In genomic region chr2:9973691-9974090, GRCh38 we compare ENCODE assay signal across 17 cellular contexts. TPM values are rescaled to one million over a fixed set of nuclear protein-coding genes. Genes with fewer than 3 reads are reported as not detected.
DNase-seq lines count a peak whose midpoint lies in the region; ATAC-seq, FAIRE-seq and TF ChIP-seq lines count a peak whose summit lies in the region.
"Had no signal": no experiment of that assay in that cellular context is flagged by ENCODE, and none has a peak within 500 bp of the region (broad histone marks: within the 10 kb centered on the region; RNA-seq: fewer than 3 reads in every experiment).

No MANE protein-coding gene starts in this region.

- DNase-seq in ELR (ENCODE audit: low read depth) (peak; percentile 32), astrocyte (ENCODE audit: low read depth) (peak; percentile 27), trophoblast cell (no peak), activated T-cell treated with anti-CD3 and anti-CD28 coated beads for 4 hours (no peak), psoas muscle (no peak)
- DNase-seq: ACHN; CD4-positive, CD25-positive, alpha-beta regulatory T cell; DND-41; H9; NCI-H1105 treated with DMSO at 0.1 percent for 48 hours; NCI-H1930; NCI-H524; RPMI8226; SJCRH30 had no signal

- H2BK120ac ChIP-seq in trophoblast cell (ENCODE audit: insufficient read depth, low read length, poor library complexity) = no peak overlapping the region

- H3K36me3 ChIP-seq in ACC112 (ENCODE audit: insufficient read depth, low read length) (no peaks in the 10 kb centered on the region), astrocyte (ENCODE audit: insufficient read depth, low read length) (no peaks in the 10 kb centered on the region), trophoblast cell (ENCODE audit: control insufficient read depth in 1 of 2, insufficient read depth in 2 of 2, low read length in 2 of 2) (peaks cover 10 to 20% of the 10 kb centered on the region in 2 experiments), psoas muscle (ENCODE audit: insufficient read depth in 1 of 2, low read depth in 1 of 2) (no peaks in the 10 kb centered on the region)
- H3K36me3 ChIP-seq: SJCRH30 had no signal

- TF ChIP-seq CTCF in astrocyte (IDR thresholded peaks at IDR 0.05; ENCODE audit: insufficient read depth, low read depth, low read length) = no peak
- no peak for TF ChIP-seq CTCF in psoas muscle (IDR thresholded peaks at IDR 0.05)

- no peak overlapping the region for H2BK5ac ChIP-seq in trophoblast cell (ENCODE audit: low read depth, low read length, poor library complexity)

- H3K4me2 ChIP-seq in astrocyte (ENCODE audit: low read length) = no peak overlapping the region
- no peak overlapping the region for H3K4me2 ChIP-seq in trophoblast cell (ENCODE audit: low read length)
- H3K4me2 ChIP-seq: KMS-11 had no signal

- intact Hi-C loops in psoas muscle (cut with DNase I) = no loop called here

- H3K18ac ChIP-seq in trophoblast cell (ENCODE audit: low read length) = no peak overlapping the region

- H4K20me1 ChIP-seq in astrocyte (ENCODE audit: insufficient read depth, low read length) = no peaks in the 10 kb centered on the region

- ATAC-seq in GM21360 (IDR thresholded peaks at IDR 0.05; ENCODE audit: unreplicated experiment) (no peak), psoas muscle (no peak)

- H3K23ac ChIP-seq in trophoblast cell (ENCODE audit: low read length) = no peak overlapping the region

- no peak overlapping the region for H3K4ac ChIP-seq in trophoblast cell (ENCODE audit: low read depth, low read length)

- H4K91ac ChIP-seq in trophoblast cell (ENCODE audit: low read depth, low read length) = peak overlapping the region; percentile 48

- H3K9me3 Mint-ChIP-seq in astrocyte (ENCODE audit: unreplicated experiment) = no peaks in the 10 kb centered on the region
- H3K9me3 Mint-ChIP-seq: H9 had no signal

- H3K79me2 ChIP-seq in ACC112 (ENCODE audit: control insufficient read depth, insufficient read depth, low read length, unreplicated experiment) (no peaks in the 10 kb centered on the region), astrocyte (ENCODE audit: insufficient read depth, low read length) (no peaks in the 10 kb centered on the region), trophoblast cell (ENCODE audit: control insufficient read depth, insufficient read depth, low read length, poor library complexity) (peaks cover 2% of the 10 kb centered on the region)

- H2BK12ac ChIP-seq in trophoblast cell (ENCODE audit: low read length) = no peak overlapping the region

- H3K27ac ChIP-seq in ACC112 (ENCODE audit: low read depth, low read length) (peak overlapping the region; percentile 50), astrocyte (ENCODE audit: low read depth, low read length) (peak overlapping the region; percentile 7), trophoblast cell (ENCODE audit: low read depth, low read length) (no peak overlapping the region), psoas muscle (no peak overlapping the region)
- H3K27ac ChIP-seq: KMS-11, SJCRH30 had no signal

- H4K12ac ChIP-seq in trophoblast cell (ENCODE audit: low read depth, low read length) = no peak overlapping the region

- H3K4me1 Mint-ChIP-seq in astrocyte (ENCODE audit: low read depth, unreplicated experiment) = peaks cover 45% of the 10 kb centered on the region

- H3K27ac Mint-ChIP-seq in astrocyte (ENCODE audit: unreplicated experiment) = no peak overlapping the region
- H3K27ac Mint-ChIP-seq: CD4-positive, CD25-positive, alpha-beta regulatory T cell had no signal

- H3K4me3 Mint-ChIP-seq in astrocyte (ENCODE audit: unreplicated experiment) = no peak overlapping the region
- H3K4me3 Mint-ChIP-seq: CD4-positive, CD25-positive, alpha-beta regulatory T cell; H9 had no signal

- H3K9me3 ChIP-seq in astrocyte (ENCODE audit: insufficient read depth, low read depth, low read length) (no peaks in the 10 kb centered on the region), trophoblast cell (ENCODE audit: insufficient read depth, low read depth, low read length) (no peaks in the 10 kb centered on the region), psoas muscle (no peaks in the 10 kb centered on the region)
- H3K9me3 ChIP-seq: SJCRH30 had no signal

- no peak overlapping the region for H3K14ac ChIP-seq in trophoblast cell (ENCODE audit: low read length)

- H3K27me3 ChIP-seq in ACC112 (ENCODE audit: insufficient read depth, low read length) (no peaks in the 10 kb centered on the region), astrocyte (ENCODE audit: insufficient read depth, low read length) (no peaks in the 10 kb centered on the region), trophoblast cell (ENCODE audit: insufficient read depth, low read length) (no peaks in the 10 kb centered on the region), psoas muscle (ENCODE audit: insufficient read depth in 3 of 3, low read length in 2 of 3) (no peaks in the 10 kb centered on the region)
- H3K27me3 ChIP-seq: SJCRH30 had no signal

- no peak overlapping the region for H4K8ac ChIP-seq in trophoblast cell (ENCODE audit: low read depth, low read length)

- H3K9ac ChIP-seq in astrocyte (ENCODE audit: low read length) = no peak overlapping the region
- no peak overlapping the region for H3K9ac ChIP-seq in trophoblast cell (ENCODE audit: low read length)
- H3K9ac ChIP-seq: KMS-11 had no signal

- no peak overlapping the region for H2AK5ac ChIP-seq in trophoblast cell (ENCODE audit: low read length)

- H3K4me1 ChIP-seq in ACC112 (ENCODE audit: control insufficient read depth, insufficient read depth, low read length, unreplicated experiment) (peaks cover 53% of the 10 kb centered on the region), astrocyte (ENCODE audit: insufficient read depth, low read length) (peaks cover 32% of the 10 kb centered on the region), trophoblast cell (ENCODE audit: control insufficient read depth in 1 of 2, insufficient read depth in 2 of 2, low read length in 2 of 2) (peaks cover 10 to 15% of the 10 kb centered on the region in 2 experiments), psoas muscle (peaks cover 12% of the 10 kb centered on the region)

- H3K36me3 Mint-ChIP-seq in astrocyte (ENCODE audit: low read depth, unreplicated experiment) = peaks cover 4% of the 10 kb centered on the region
- H3K36me3 Mint-ChIP-seq: CD4-positive, CD25-positive, alpha-beta regulatory T cell had no signal

- H3K79me1 ChIP-seq in trophoblast cell (ENCODE audit: low read length) = peaks cover 4% of the 10 kb centered on the region

- no peak overlapping the region for H2AFZ ChIP-seq in ACC112 (ENCODE audit: low read length, unreplicated experiment)
- no peak overlapping the region for H2AFZ ChIP-seq in astrocyte (ENCODE audit: low read depth, low read length)
- H2AFZ ChIP-seq in trophoblast cell (ENCODE audit: insufficient read depth, low read length, poor library complexity) = no peak overlapping the region

- no peaks in the 10 kb centered on the region for H3K27me3 Mint-ChIP-seq in astrocyte (ENCODE audit: low read depth, unreplicated experiment)

- H3K4me3 ChIP-seq in ACC112 (ENCODE audit: low read depth, low read length) (no peak overlapping the region), astrocyte (ENCODE audit: insufficient read depth, low read depth, low read length) (no peak overlapping the region), trophoblast cell (ENCODE audit: low read depth, low read length) (no peak overlapping the region), psoas muscle (no peak overlapping the region)
- H3K4me3 ChIP-seq: SJCRH30 had no signal

- no CpG with 5 or more reads among the region's 6 CpGs for WGBS in trophoblast cell (ENCODE audit: extremely low coverage, insufficient coverage, insufficient read length)
- 77 to 86% (median 85%) methylated on average over 6 of the region's 6 CpGs for WGBS in psoas muscle, 3 donors

- no peak for FAIRE-seq in astrocyte (lab: Jason Lieb, UNC)

RNA-seq across cellular contexts. Expression of gene GRHL1, which starts 22.2 kb away (rescaled TPM):
- total RNA-seq in astrocyte (2.5 and 4.1 TPM in 2 replicates), psoas muscle (1 to 10 TPM in 2 of 4 donors, under 1 TPM in 2; 0.53 to 1.2 (median 1.1) TPM)
- 83.2 and 86.1 TPM in 2 replicates for polyA plus RNA-seq in trophoblast cell (2013)
- polyA plus RNA-seq in psoas muscle = under 1 TPM; 0.38 to 0.63 (median 0.52) TPM

Comparison
In these comparisons a context has a peak if more than half of its experiments do, and no peak if none do; other contexts are left out.
1. H3K27ac ChIP-seq: peak in ACC112 (single experiment) and astrocyte (single experiment); none in trophoblast cell (single experiment) and psoas muscle (single experiment).
2. DNase-seq: peak in ELR (single experiment) and astrocyte (single experiment); none in trophoblast cell (0 of 2), activated T-cell treated with anti-CD3 and anti-CD28 coated beads for 4 hours (single experiment) and psoas muscle (0 of 2).